Comparison of ENCODE assay signal across 1 cellular context in the genomic region with DNA sequence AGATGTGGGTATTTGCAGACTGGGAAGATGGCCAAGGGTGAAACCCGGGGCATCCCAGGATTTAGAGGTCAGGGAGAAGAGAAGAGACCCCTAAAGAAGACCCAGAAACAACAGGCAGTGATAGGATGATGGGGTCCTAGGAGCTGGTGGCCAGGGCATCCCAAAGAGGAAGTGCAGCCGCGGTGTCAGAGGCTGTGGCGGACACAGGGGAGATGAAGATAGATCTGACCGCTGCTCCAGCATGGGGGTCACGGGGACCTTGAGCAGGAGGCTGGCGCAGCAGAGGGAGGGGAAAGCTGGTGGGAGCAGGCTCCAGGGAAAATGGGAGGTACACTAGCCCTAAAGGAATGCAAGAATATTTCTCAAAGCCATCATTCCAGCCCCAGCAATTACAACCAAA.
TF ChIP-seq lines count a peak whose summit lies in the region.

No MANE protein-coding gene starts in this region.

TF ChIP-seq in GM12878, 131 proteins besides CTCF, POLR2A, EP300 and RAD21 (continued from another document):
- TF ChIP-seq, protein P1, sequence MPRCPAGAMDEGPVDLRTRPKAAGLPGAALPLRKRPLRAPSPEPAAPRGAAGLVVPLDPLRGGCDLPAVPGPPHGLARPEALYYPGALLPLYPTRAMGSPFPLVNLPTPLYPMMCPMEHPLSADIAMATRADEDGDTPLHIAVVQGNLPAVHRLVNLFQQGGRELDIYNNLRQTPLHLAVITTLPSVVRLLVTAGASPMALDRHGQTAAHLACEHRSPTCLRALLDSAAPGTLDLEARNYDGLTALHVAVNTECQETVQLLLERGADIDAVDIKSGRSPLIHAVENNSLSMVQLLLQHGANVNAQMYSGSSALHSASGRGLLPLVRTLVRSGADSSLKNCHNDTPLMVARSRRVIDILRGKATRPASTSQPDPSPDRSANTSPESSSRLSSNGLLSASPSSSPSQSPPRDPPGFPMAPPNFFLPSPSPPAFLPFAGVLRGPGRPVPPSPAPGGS (IDR thresholded peaks at IDR 0.05; ENCODE audit: borderline replicate concordance, insufficient read depth, low read depth, low read length, poor library complexity, severe bottlenecking): no peak
